In genomic region chr22:23467721-23468294, GRCh38 we compare ENCODE assay signal across 1 cellular context.
TF ChIP-seq lines count a peak whose summit lies in the region.

No MANE protein-coding gene starts in this region.

TF ChIP-seq in HepG2, 621 proteins besides CTCF, POLR2A, EP300 and RAD21 (continued from another document):
- 0 out of 2 replicates have a peak, but pooled peaks have one; percentile 30 for TF ChIP-seq MLXIP (CRISPR knock-in tag; IDR thresholded peaks at IDR 0.05; ENCODE audit: borderline replicate concordance)
- TF ChIP-seq ZNF609 (CRISPR knock-in tag; IDR thresholded peaks at IDR 0.05; ENCODE audit: borderline replicate concordance) = peak; percentile 69; the same call in 1 of the 2 replicates
- no peak for TF ChIP-seq GFI1 (CRISPR knock-in tag; IDR thresholded peaks at IDR 0.05; ENCODE audit: borderline replicate concordance)
- no peak for TF ChIP-seq ZNF34 (CRISPR knock-in tag; IDR thresholded peaks at IDR 0.05; ENCODE audit: borderline replicate concordance)
- no peak for TF ChIP-seq DNMT1 (CRISPR knock-in tag; IDR thresholded peaks at IDR 0.05)
- TF ChIP-seq ETS1 (CRISPR knock-in tag; IDR thresholded peaks at IDR 0.05) = no peak
- TF ChIP-seq TRIM24 (CRISPR knock-in tag; IDR thresholded peaks at IDR 0.05) = no peak
- no peak for TF ChIP-seq NR2F6 (IDR thresholded peaks at IDR 0.05)
- TF ChIP-seq NR2F6 (CRISPR knock-in tag; IDR thresholded peaks at IDR 0.05) = no peak
- TF ChIP-seq RXRB (CRISPR knock-in tag; IDR thresholded peaks at IDR 0.05; ENCODE audit: borderline replicate concordance) = peak; percentile 76
- no peak for TF ChIP-seq HMGXB3 (CRISPR knock-in tag; IDR thresholded peaks at IDR 0.05; ENCODE audit: borderline replicate concordance)
- no peak for TF ChIP-seq KDM4B (CRISPR knock-in tag; IDR thresholded peaks at IDR 0.05)
- no peak for TF ChIP-seq HDAC6 (IDR thresholded peaks at IDR 0.05; ENCODE audit: low read depth, low read length)
- no peak for TF ChIP-seq ZNF142 (CRISPR knock-in tag; IDR thresholded peaks at IDR 0.05)
- no peak for TF ChIP-seq ZNF7 (CRISPR knock-in tag; IDR thresholded peaks at IDR 0.05)
- no peak for TF ChIP-seq PHF21A (CRISPR knock-in tag; IDR thresholded peaks at IDR 0.05)
- peak; percentile 80 for TF ChIP-seq ELF3 (CRISPR knock-in tag; IDR thresholded peaks at IDR 0.05)
- TF ChIP-seq ZNF749 (CRISPR knock-in tag; IDR thresholded peaks at IDR 0.05; ENCODE audit: borderline replicate concordance) = no peak
- TF ChIP-seq SP1 (IDR thresholded peaks at IDR 0.05) = no peak
- TF ChIP-seq SP1 (CRISPR knock-in tag; IDR thresholded peaks at IDR 0.05) = no peak
- no peak for TF ChIP-seq ATF1 (CRISPR knock-in tag; IDR thresholded peaks at IDR 0.05)
- TF ChIP-seq ZNF841 (CRISPR knock-in tag; IDR thresholded peaks at IDR 0.05; ENCODE audit: borderline replicate concordance) = no peak
- no peak for TF ChIP-seq HMG20B (CRISPR knock-in tag; conservative IDR thresholded peaks at IDR 0.05)
- no peak for TF ChIP-seq MXD4 (CRISPR knock-in tag; IDR thresholded peaks at IDR 0.05)
- TF ChIP-seq GPBP1L1 (CRISPR knock-in tag; IDR thresholded peaks at IDR 0.05) = no peak
- TF ChIP-seq RBM22 (optimal IDR thresholded peaks at IDR 0.05; ENCODE audit: low read length) = no peak
- TF ChIP-seq FOXK2 (IDR thresholded peaks at IDR 0.05) = peak; percentile 30; the same call in 1 of the 2 replicates
- TF ChIP-seq ZFY (CRISPR knock-in tag; IDR thresholded peaks at IDR 0.05) = no peak
- TF ChIP-seq TEAD3 (CRISPR knock-in tag; optimal IDR thresholded peaks at IDR 0.05; ENCODE audit: borderline replicate concordance) = peak; percentile 98
- TF ChIP-seq CENPT (CRISPR knock-in tag; IDR thresholded peaks at IDR 0.05; ENCODE audit: low read depth) = no peak
- no peak for TF ChIP-seq NFIB (CRISPR knock-in tag; IDR thresholded peaks at IDR 0.05; ENCODE audit: borderline replicate concordance)
